ENCODE assay signal across 15 cellular contexts in the genomic region with DNA sequence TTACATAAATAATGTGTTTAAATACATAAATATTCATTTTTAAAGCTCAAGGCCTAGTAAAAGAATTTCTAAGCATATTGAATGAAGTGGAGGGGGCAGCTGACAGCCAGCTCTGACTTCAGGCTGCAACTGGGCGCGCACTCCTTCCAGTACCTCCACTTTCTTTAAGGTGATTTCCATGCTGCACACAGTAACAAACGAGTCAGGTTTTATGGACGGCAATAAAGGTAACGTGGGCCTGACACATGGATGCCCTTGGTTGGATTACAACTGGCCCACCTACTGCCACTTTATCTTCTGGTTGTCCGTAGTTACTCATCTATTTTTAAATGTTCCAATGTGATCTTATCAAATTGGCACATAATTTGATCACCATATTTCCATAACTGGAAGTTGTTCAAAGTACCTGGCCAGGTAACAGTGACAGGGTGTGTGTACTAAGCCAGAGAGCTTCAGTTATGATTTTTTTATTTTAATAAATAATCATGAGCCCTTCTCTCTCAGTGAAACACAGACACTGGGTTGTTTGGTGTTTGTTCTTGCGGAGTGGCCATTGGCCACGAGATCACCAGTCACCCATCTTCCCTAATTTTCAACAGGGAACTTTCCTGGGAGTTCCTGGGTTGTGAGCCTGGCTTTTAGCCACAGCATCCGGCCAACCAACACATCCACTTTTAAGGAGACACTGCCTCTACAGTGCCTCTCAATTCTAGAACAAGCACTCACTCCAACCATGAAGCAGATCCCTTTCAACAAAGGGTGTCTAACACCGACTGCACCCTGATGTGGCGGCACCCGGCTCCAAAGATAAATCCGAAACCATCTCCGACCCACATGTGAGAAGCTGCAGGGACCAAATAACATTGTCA. TPM values are rescaled to one million over a fixed set of nuclear protein-coding genes. Genes with fewer than 3 reads are reported as not detected.
A peak's percentile ranks its signal among the peaks of the same experiment; 100 is the strongest.
DNase-seq lines count a peak whose midpoint lies in the region; ATAC-seq, FAIRE-seq and TF ChIP-seq lines count a peak whose summit lies in the region.
"Had no signal": no experiment of that assay in that cellular context is flagged by ENCODE, and none has a peak within 500 bp of the region (broad histone marks: within the 10 kb centered on the region; RNA-seq: fewer than 3 reads in every experiment).

No MANE protein-coding gene starts in this region.

- intact Hi-C loops in IMR-90 (cut with micrococcal nuclease) = no loop called here

- H3K18ac ChIP-seq in IMR-90 (ENCODE audit: low read depth, low read length) = no peak overlapping the region

- dilution Hi-C loops in IMR-90 (cut with HindIII; ENCODE audit: low sequenced_read_pairs, unreplicated experiment) (no loop called here), keratinocyte (cut with MboI; ENCODE audit: extremely low pct_ligation_motif_present, low sequenced_read_pairs) (no loop called here)

- no peak overlapping the region for H2BK5ac ChIP-seq in IMR-90 (ENCODE audit: low read depth, low read length, poor library complexity, severe bottlenecking)

- no peak overlapping the region for H3K14ac ChIP-seq in IMR-90 (replicated peaks; ENCODE audit: low read depth, low read length)

- no peaks in the 10 kb centered on the region for H3K79me2 ChIP-seq in keratinocyte (ENCODE audit: control insufficient read depth, insufficient read depth, low read length)

- no peak overlapping the region for H4K5ac ChIP-seq in IMR-90 (ENCODE audit: low read depth, low read length)

- BruUV-seq in IMR-90 (replicated peaks; lab: Mats Ljungman, UMichigan) = no TSS peak

- H4K91ac ChIP-seq in IMR-90 (ENCODE audit: insufficient read depth, low read depth, low read length) = no peak overlapping the region

- in situ Hi-C loops in IMR-90 (cut with MboI; ENCODE audit: low sequenced_read_pairs) = no loop called here

- H3K9me1 ChIP-seq in IMR-90 (ENCODE audit: insufficient read depth, low read length) (peaks cover 24% of the 10 kb centered on the region), keratinocyte (ENCODE audit: control insufficient read depth, extremely low read depth, insufficient read depth, low read length) (no peaks in the 10 kb centered on the region)

- no peaks in the 10 kb centered on the region for H3K27me3 ChIP-seq in IMR-90 (ENCODE audit: control insufficient read depth, insufficient read depth, low read length)
- no peaks in the 10 kb centered on the region for H3K27me3 ChIP-seq in keratinocyte (ENCODE audit: control insufficient read depth, extremely low read depth, insufficient read depth, low read length)
- H3K27me3 ChIP-seq in skeletal muscle satellite cell (ENCODE audit: control insufficient read depth, insufficient read depth, low read length) = no peaks in the 10 kb centered on the region
- no peaks in the 10 kb centered on the region for H3K27me3 ChIP-seq in effector memory CD4-positive, alpha-beta T cell (replicated peaks; ENCODE audit: control insufficient read depth, insufficient read depth, low read length, poor library complexity, severe bottlenecking)

- no peak overlapping the region for H3K4me3 Mint-ChIP-seq in activated naive CD8-positive, alpha-beta T cell treated with anti-CD3 and anti-CD28 coated beads for 36 hours
- H3K4me3 Mint-ChIP-seq: T-helper 17 cell had no signal

- no peak for FAIRE-seq in keratinocyte (lab: Jason Lieb, UNC)
- FAIRE-seq: K562 had no signal

- H3K27ac ChIP-seq in IMR-90 (ENCODE audit: insufficient read depth, low read length) = no peak overlapping the region
- peak overlapping the region; percentile 4 for H3K27ac ChIP-seq in keratinocyte (ENCODE audit: control insufficient read depth, insufficient read depth, low read length)
- H3K27ac ChIP-seq in effector memory CD4-positive, alpha-beta T cell (ENCODE audit: insufficient read depth, low read length, poor library complexity, severe bottlenecking) = no peak overlapping the region

- ATAC-seq in IMR-90 (ENCODE audit: low read depth) = no peak
- ATAC-seq in HG03521 (IDR thresholded peaks at IDR 0.05; ENCODE audit: unreplicated experiment) = no peak
- no peak for ATAC-seq in GM18520 (IDR thresholded peaks at IDR 0.05; ENCODE audit: unreplicated experiment)
- ATAC-seq: K562, T-helper 17 cell had no signal

- H3K4me1 Mint-ChIP-seq in activated naive CD8-positive, alpha-beta T cell treated with anti-CD3 and anti-CD28 coated beads for 36 hours = peaks cover 58% of the 10 kb centered on the region

- TF ChIP-seq POLR2A in IMR-90 (IDR thresholded peaks at IDR 0.05; ENCODE audit: low read depth, low read length) = no peak

- CTCF ChIA-PET in IMR-90 (lab: Yijun Ruan, JAX) = no interaction called here

- POLR2A ChIA-PET in IMR-90 (lab: Charles Lee; ENCODE audit: unreplicated experiment) = no interaction called here

- H3K9me3 ChIP-seq in IMR-90 (ENCODE audit: control insufficient read depth, insufficient read depth, low read length) (no peaks in the 10 kb centered on the region), keratinocyte (ENCODE audit: control insufficient read depth, low read depth, low read length) (no peaks in the 10 kb centered on the region), skeletal muscle satellite cell (replicated peaks; ENCODE audit: low read length) (no peaks in the 10 kb centered on the region)
- H3K9me3 ChIP-seq in effector memory CD4-positive, alpha-beta T cell (ENCODE audit: control insufficient read depth, low read length) = no peaks in the 10 kb centered on the region

- DNase-seq in IMR-90 (no peak), keratinocyte (ENCODE audit: low read depth, low spot score) (no peak), HCEC 1CT (no peak)
- DNase-seq in activated naive CD8-positive, alpha-beta T cell treated with anti-CD3 and anti-CD28 coated beads for 36 hours = no peak
- DNase-seq in effector memory CD4-positive, alpha-beta T cell = no peak
- DNase-seq: activated gamma-delta T cell; EL; kidney glomerular epithelial cell; NCI-H82; stimulated activated CD4-positive, alpha-beta T cell treated with anti-CD3 and anti-CD28 coated beads, Interleukin-15, amount 100 ng/mL, for 24 hours; T-helper 17 cell had no signal

- H2BK20ac ChIP-seq in IMR-90 (ENCODE audit: low read depth, low read length) = no peak overlapping the region

- H3K23ac ChIP-seq in IMR-90 (ENCODE audit: low read depth, low read length) = no peak overlapping the region

- TF ChIP-seq CTCF in IMR-90 (conservative IDR thresholded peaks at IDR 0.05; ENCODE audit: low read depth, low read length) (no peak), keratinocyte (optimal IDR thresholded peaks at IDR 0.05 in 1 of 3, IDR thresholded peaks at IDR 0.05 in 1 of 3, conservative IDR thresholded peaks at IDR 0.05 in 1 of 3; ENCODE audit: extremely low read depth in 1 of 3, insufficient read depth in 2 of 3, low read length in 3 of 3) (no peak)

- H2AFZ ChIP-seq in IMR-90 (replicated peaks; ENCODE audit: low read length, poor library complexity) (no peak overlapping the region), keratinocyte (ENCODE audit: control insufficient read depth, low read length) (peak overlapping the region; percentile 64)

- H2AK9ac ChIP-seq in IMR-90 (replicated peaks; ENCODE audit: low read depth, low read length, poor library complexity) = no peak overlapping the region

- H3K9ac ChIP-seq in IMR-90 (ENCODE audit: low read depth, low read length) = no peak overlapping the region
- peak overlapping the region; percentile 22 for H3K9ac ChIP-seq in keratinocyte (ENCODE audit: control insufficient read depth, extremely low read depth, insufficient read depth, low read length)
- no peak overlapping the region for H3K9ac ChIP-seq in skeletal muscle satellite cell (ENCODE audit: low read depth, low read length)

- no peaks in the 10 kb centered on the region for H3K36me3 ChIP-seq in IMR-90 (ENCODE audit: control insufficient read depth, insufficient read depth, low read length)
- H3K36me3 ChIP-seq in keratinocyte (ENCODE audit: control insufficient read depth in 2 of 2, extremely low read depth in 1 of 2, insufficient read depth in 2 of 2, low read length in 2 of 2) = no peaks in the 10 kb centered on the region
- H3K36me3 ChIP-seq in skeletal muscle satellite cell (ENCODE audit: insufficient read depth, low read length) = no peaks in the 10 kb centered on the region
- no peaks in the 10 kb centered on the region for H3K36me3 ChIP-seq in effector memory CD4-positive, alpha-beta T cell (ENCODE audit: control insufficient read depth, insufficient read depth, low read length)

- peak overlapping the region; percentile 85 for H3K27ac Mint-ChIP-seq in activated naive CD8-positive, alpha-beta T cell treated with anti-CD3 and anti-CD28 coated beads for 36 hours

- peaks cover 9% of the 10 kb centered on the region for H3K9me3 Mint-ChIP-seq in activated naive CD8-positive, alpha-beta T cell treated with anti-CD3 and anti-CD28 coated beads for 36 hours

- H3K79me1 ChIP-seq in IMR-90 (ENCODE audit: low read depth in 1 of 2, low read length in 2 of 2) = peaks cover 59 to 77% of the 10 kb centered on the region in 2 experiments

- TF ChIP-seq RAD21 in IMR-90 (IDR thresholded peaks at IDR 0.05; ENCODE audit: low read length) = no peak

- H3K4me3 ChIP-seq in IMR-90 (ENCODE audit: insufficient read depth, low read depth, low read length) (no peak overlapping the region), keratinocyte (ENCODE audit: control insufficient read depth in 2 of 3, extremely low read depth in 1 of 3, insufficient read depth in 2 of 3, low read depth in 1 of 3, low read length in 3 of 3) (peak overlapping the region in 2 of 3 experiments; percentile 45 to 47), skeletal muscle satellite cell (ENCODE audit: low read length) (no peak overlapping the region)
- H3K4me3 ChIP-seq in effector memory CD4-positive, alpha-beta T cell (ENCODE audit: insufficient read depth, low read depth, low read length, poor library complexity, severe bottlenecking) = no peak overlapping the region
- H3K4me3 ChIP-seq: K562 had no signal

- no peak overlapping the region for H3K56ac ChIP-seq in IMR-90 (ENCODE audit: extremely low read depth, insufficient read depth, low read length)

- no peak overlapping the region for H2BK120ac ChIP-seq in IMR-90 (ENCODE audit: low read depth, low read length)

- peaks cover 17% of the 10 kb centered on the region for H3K4me1 ChIP-seq in IMR-90 (ENCODE audit: control insufficient read depth, insufficient read depth, low read length)
- peaks cover 12% of the 10 kb centered on the region for H3K4me1 ChIP-seq in keratinocyte (ENCODE audit: control insufficient read depth, extremely low read depth, insufficient read depth, low read length)
- peaks cover 18% of the 10 kb centered on the region for H3K4me1 ChIP-seq in skeletal muscle satellite cell (ENCODE audit: control insufficient read depth, insufficient read depth, low read length)
- peaks cover 6% of the 10 kb centered on the region for H3K4me1 ChIP-seq in effector memory CD4-positive, alpha-beta T cell (ENCODE audit: control insufficient read depth, insufficient read depth, low read length, poor library complexity, severe bottlenecking)

- peaks cover 48% of the 10 kb centered on the region for H4K20me1 ChIP-seq in IMR-90 (ENCODE audit: insufficient read depth, low read length)
- no peaks in the 10 kb centered on the region for H4K20me1 ChIP-seq in keratinocyte (ENCODE audit: control insufficient read depth, extremely low read depth, insufficient read depth, low read length)

- no peak overlapping the region for H2BK15ac ChIP-seq in IMR-90 (ENCODE audit: low read depth, low read length)

- peak overlapping the region; percentile 7; the same call in 1 of the 2 replicates for H3K4ac ChIP-seq in IMR-90 (ENCODE audit: low read depth, low read length)

- H4K8ac ChIP-seq in IMR-90 (ENCODE audit: low read depth in 2 of 2, low read length in 2 of 2) = no peak overlapping the region

- no peak overlapping the region for H2AK5ac ChIP-seq in IMR-90 (ENCODE audit: low read depth, low read length)

- peaks cover 58% of the 10 kb centered on the region for H3K36me3 Mint-ChIP-seq in activated naive CD8-positive, alpha-beta T cell treated with anti-CD3 and anti-CD28 coated beads for 36 hours

- H3K27me3 Mint-ChIP-seq in activated naive CD8-positive, alpha-beta T cell treated with anti-CD3 and anti-CD28 coated beads for 36 hours = no peaks in the 10 kb centered on the region
- H3K27me3 Mint-ChIP-seq: T-helper 17 cell had no signal

- no peak overlapping the region for H3K4me2 ChIP-seq in IMR-90 (ENCODE audit: low read depth, low read length)
- H3K4me2 ChIP-seq in keratinocyte (ENCODE audit: control insufficient read depth, extremely low read depth, insufficient read depth, low read depth, low read length) = peak overlapping the region; percentile 73
- H3K4me2 ChIP-seq in skeletal muscle satellite cell (ENCODE audit: low read length) = peak overlapping the region; percentile 14

- 81% methylated on average over 8 of the region's 14 CpGs; no CpG with 5 or more reads in 1 of the 2 experiments for WGBS in IMR-90 (ENCODE audit: extremely low coverage in 2 of 2, insufficient read length in 1 of 2), 2 experiments

RNA-seq across cellular contexts. Expression of a gene that starts 50.2 kb away (rescaled TPM):
- total RNA-seq in IMR-90 (2012; rRNA removed) = 32.5 and 33.7 TPM in 2 replicates
- polyA plus RNA-seq in IMR-90 (2012; rRNA removed) (22.6 and 23.5 TPM in 2 replicates), keratinocyte (10.1 to 10.6 TPM (median 10.2 TPM) in 3 replicates)
- polyA plus RNA-seq in IMR-90 (2012; cell fraction: cytosol; rRNA removed) = 13.7 and 16.8 TPM in 2 replicates
- 13.3 and 17.3 TPM in 2 replicates for polyA plus RNA-seq in IMR-90 (2012; cell fraction: nucleus; rRNA removed; ENCODE audit: low replicate concordance)
- 10 to 100 TPM; 80.1 to 82.4 TPM for total RNA-seq in activated naive CD8-positive, alpha-beta T cell treated with anti-CD3 and anti-CD28 coated beads for 36 hours
- polyA plus RNA-seq in keratinocyte (2011; ENCODE audit: low read depth) = 5.7 TPM
- 11.2 and 11.5 TPM in 2 replicates for polyA plus RNA-seq in keratinocyte (2011; cell fraction: cytosol; rRNA removed)
- polyA plus RNA-seq in keratinocyte (2011; cell fraction: nucleus; rRNA removed) = 10.5 and 13.4 TPM in 2 replicates
- 8.1 and 9.7 TPM in 2 replicates for polyA plus RNA-seq in keratinocyte (2012; ENCODE audit: low replicate concordance)
- 27.5 to 28.6 TPM (median 28.3 TPM) in 3 replicates for polyA minus RNA-seq in keratinocyte
- 14.6 TPM for polyA minus RNA-seq in keratinocyte (2011; cell fraction: cytosol; rRNA and poly(A)+ RNA removed)
- polyA minus RNA-seq in keratinocyte (2011; cell fraction: nucleus; rRNA and poly(A)+ RNA removed) = 29.0 and 31.9 TPM in 2 replicates
- 19.4 and 22.6 TPM in 2 replicates for total RNA-seq in skeletal muscle satellite cell (2012; rRNA removed)

Comparison
In these comparisons a context has a peak if more than half of its experiments do, and no peak if none do; other contexts are left out.
1. H3K4me3 ChIP-seq: peak in keratinocyte (2 of 3); none in IMR-90 (single experiment), skeletal muscle satellite cell (single experiment) and effector memory CD4-positive, alpha-beta T cell (single experiment).